19 cellular contexts compared by ENCODE assay signal in genomic region chr4:73690051-73690744, GRCh38. TPM values are rescaled to one million over a fixed set of nuclear protein-coding genes. Genes with fewer than 3 reads are reported as not detected.
DNase-seq lines count a peak whose midpoint lies in the region; ATAC-seq and TF ChIP-seq lines count a peak whose summit lies in the region.
"Had no signal": no experiment of that assay in that cellular context is flagged by ENCODE, and none has a peak within 500 bp of the region (broad histone marks: within the 10 kb centered on the region; RNA-seq: fewer than 3 reads in every experiment).

No MANE protein-coding gene starts in this region.

- no peak for ATAC-seq in GM18909 (IDR thresholded peaks at IDR 0.05; ENCODE audit: poor library complexity, unreplicated experiment)
- ATAC-seq: activated CD4-positive, CD25-positive, alpha-beta regulatory T cell treated with anti-CD3 and anti-CD28 coated beads, Interleukin-2, amount 50 U/mL, for 24 hours; activated CD8-positive, alpha-beta memory T cell treated with anti-CD3 and anti-CD28 coated beads, Interleukin-2, amount 10 ng/mL, durations not matched to agents 7 days and 5 days; effector memory CD8-positive, alpha-beta T cell had no signal

- DNase-seq in DMS53 (lab: John Stamatoyannopoulos, UW): peak; percentile 47
- peak; percentile 38 for DNase-seq in MG63
- peak; percentile 47 for DNase-seq in choroid plexus epithelial cell (ENCODE audit: low read depth)
- no peak for DNase-seq in NCI-H1417 treated with DMSO at 0.1 percent for 48 hours (lab: John Stamatoyannopoulos, UW)
- DNase-seq in H4 (ENCODE audit: low spot score): no peak
- DNase-seq in RPMI8226: no peak
- DNase-seq: activated CD8-positive, alpha-beta memory T cell treated with anti-CD3 and anti-CD28 coated beads, Interleukin-2, amount 10 ng/mL, durations not matched to agents 7 days and 5 days; Calu3; effector memory CD8-positive, alpha-beta T cell; NCI-H1436; ovary; sigmoid colon; stimulated activated CD4-positive, alpha-beta T cell treated with anti-CD3 and anti-CD28 coated beads, Interleukin-4, amount 100 ng/mL, for 24 hours had no signal

- H3K27me3 ChIP-seq in MG63: no peaks in the 10 kb centered on the region
- H3K27me3 ChIP-seq in neutrophil: no peaks in the 10 kb centered on the region
- H3K27me3 ChIP-seq: ovary, sigmoid colon, suprapubic skin had no signal

- H3K36me3 ChIP-seq in MG63: no peaks in the 10 kb centered on the region
- H3K36me3 ChIP-seq in neutrophil: no peaks in the 10 kb centered on the region
- H3K36me3 ChIP-seq: ovary, sigmoid colon, suprapubic skin had no signal

- H3K9me3 ChIP-seq in MG63 (no peaks in the 10 kb centered on the region), neutrophil (no peaks in the 10 kb centered on the region)
- H3K9me3 ChIP-seq: ovary, sigmoid colon, suprapubic skin had no signal

- TF ChIP-seq CTCF in choroid plexus epithelial cell (conservative IDR thresholded peaks at IDR 0.05; ENCODE audit: low read depth, low read length): no peak
- no peak for TF ChIP-seq CTCF in neutrophil (IDR thresholded peaks at IDR 0.05)

- H3K4me1 ChIP-seq in neutrophil (ENCODE audit: control insufficient read depth in 1 of 2, insufficient read depth in 1 of 2, low read depth in 1 of 2, low read length in 1 of 2): peaks cover 14 to 16% of the 10 kb centered on the region in 2 experiments
- H3K4me1 ChIP-seq: sigmoid colon, suprapubic skin had no signal

- peak overlapping the region; percentile 72 for H3K27ac ChIP-seq in neutrophil
- H3K27ac ChIP-seq: KMS-11, ovary, sigmoid colon, suprapubic skin had no signal

- no peak overlapping the region for H3K4me3 ChIP-seq in MG63
- no peak overlapping the region for H3K4me3 ChIP-seq in choroid plexus epithelial cell (ENCODE audit: low read depth, low read length)
- H3K4me3 ChIP-seq in neutrophil (ENCODE audit: low read depth in 1 of 2, low read length in 1 of 2): no peak overlapping the region
- H3K4me3 ChIP-seq: ovary, sigmoid colon, suprapubic skin had no signal

RNA-seq across cellular contexts. Expression of gene CXCL8, which starts 50.2 kb away (rescaled TPM):
- 4.5 and 12.3 TPM in 2 replicates for total RNA-seq in MG63 (2014; rRNA removed; shearing (Covaris generic); ENCODE audit: low replicate concordance)
- 26.7 and 45.3 TPM in 2 replicates for total RNA-seq in H4 (2014; rRNA removed; shearing (Covaris generic))
- total RNA-seq: H1 had no signal

Comparison
In these comparisons a context has a peak if more than half of its experiments do, and no peak if none do; other contexts are left out.
1. DNase-seq: peak in DMS53 (single experiment), MG63 (single experiment) and choroid plexus epithelial cell (single experiment); none in NCI-H1417 treated with DMSO at 0.1 percent for 48 hours (single experiment), H4 (single experiment) and RPMI8226 (single experiment).